In the genomic region with DNA sequence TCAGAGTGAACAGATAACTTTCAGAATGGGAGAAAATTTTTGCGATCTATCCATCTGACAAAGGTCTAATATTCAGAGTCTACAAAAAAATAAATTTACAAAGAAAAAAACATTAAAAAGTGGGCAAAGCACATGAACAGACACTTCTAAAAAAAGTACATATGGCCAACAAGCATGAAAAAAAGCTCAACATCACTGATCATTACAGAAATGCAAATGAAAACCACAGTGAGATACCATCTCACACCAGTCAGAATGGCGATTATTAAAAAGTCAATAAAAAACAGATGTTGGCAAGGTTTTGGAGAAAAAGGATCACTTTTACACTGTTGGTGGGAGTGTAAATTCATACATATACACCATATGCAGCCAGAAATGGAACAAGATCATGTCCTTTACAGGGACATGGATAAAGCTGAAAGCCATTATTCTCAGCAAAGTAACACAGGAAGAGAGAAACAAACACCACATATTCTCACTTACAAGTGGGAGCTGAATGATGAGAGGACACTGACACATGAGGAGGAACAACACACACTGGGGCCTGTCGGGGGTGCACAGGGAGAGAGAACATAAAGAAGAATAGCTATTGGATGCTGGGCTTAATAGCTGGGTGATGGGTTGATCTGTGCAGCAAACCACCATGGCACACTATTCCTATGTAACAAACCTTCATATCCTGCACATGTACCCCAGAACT, we compare ENCODE assay signal across 12 cellular contexts. TPM values are rescaled to one million over a fixed set of nuclear protein-coding genes. Genes with fewer than 3 reads are reported as not detected.
"Had no signal": no experiment of that assay in that cellular context is flagged by ENCODE, and none has a peak within 500 bp of the region (broad histone marks: within the 10 kb centered on the region; RNA-seq: fewer than 3 reads in every experiment).

No MANE protein-coding gene starts in this region.

- DNase-seq: activated gamma-delta T cell treated with Interleukin-2 at 50 U/mL for 16 hours; activated T-cell treated with anti-CD3 and anti-CD28 coated beads, Interleukin-2, amount 50 U/mL, for 24 hours; aorta; endodermal cell; gastrocnemius medialis; heart right ventricle; left colon; stimulated activated CD4-positive, alpha-beta T cell treated with anti-CD3 and anti-CD28 coated beads, Interleukin-4, amount 100 ng/mL, for 4 hours; stimulated activated CD8-positive, alpha-beta memory T cell treated with anti-CD3 and anti-CD28 coated beads, Interleukin-4, amount 100 ng/mL, for 48 hours had no signal

- H3K27ac ChIP-seq: gastrocnemius medialis, heart right ventricle, parathyroid adenoma, thoracic aorta had no signal

- H3K27ac Mint-ChIP-seq: activated T-cell treated with anti-CD3 and anti-CD28 coated beads, Interleukin-2, amount 50 U/mL, for 24 hours; endodermal cell had no signal

- H3K9me3 ChIP-seq: gastrocnemius medialis, thoracic aorta had no signal

- H3K4me3 ChIP-seq: gastrocnemius medialis, heart right ventricle, thoracic aorta had no signal

- H3K4me3 Mint-ChIP-seq: activated T-cell treated with anti-CD3 and anti-CD28 coated beads, Interleukin-2, amount 50 U/mL, for 24 hours; endodermal cell had no signal

- ATAC-seq: gastrocnemius medialis, heart right ventricle had no signal

- H3K4me1 ChIP-seq: gastrocnemius medialis, heart right ventricle, parathyroid adenoma had no signal

- H3K27me3 ChIP-seq: gastrocnemius medialis had no signal

- H3K36me3 ChIP-seq: gastrocnemius medialis, heart right ventricle, thoracic aorta had no signal

- H3K4me1 Mint-ChIP-seq: endodermal cell had no signal

RNA-seq across cellular contexts. Expression of a gene that starts 41.6 kb away (rescaled TPM):
- total RNA-seq: chondrocyte had no signal
